Comparison of ENCODE assay signal across 12 cellular contexts in the genomic region with DNA sequence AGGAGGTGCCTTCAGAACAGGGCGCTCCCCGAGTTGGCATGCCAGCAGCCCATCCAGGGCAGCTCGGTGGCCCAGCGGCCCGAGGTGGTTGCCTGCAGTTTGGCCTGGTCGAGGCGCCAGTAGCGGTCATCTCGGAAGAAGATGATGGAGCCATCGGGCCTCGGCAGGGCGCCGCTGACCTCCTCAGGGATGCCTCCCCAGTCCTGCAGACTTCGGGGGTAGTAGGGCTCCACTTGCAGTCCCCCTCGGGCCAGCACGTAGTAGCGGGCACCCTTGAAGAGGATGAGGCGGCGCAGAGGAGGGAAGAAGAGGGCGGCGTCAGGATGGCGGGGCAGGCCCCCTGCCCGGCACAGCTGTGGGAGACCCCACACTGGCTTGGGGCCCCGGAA. TPM values are rescaled to one million over a fixed set of nuclear protein-coding genes. Genes with fewer than 3 reads are reported as not detected.
DNase-seq lines count a peak whose midpoint lies in the region; TF ChIP-seq lines count a peak whose summit lies in the region.
"Had no signal": no experiment of that assay in that cellular context is flagged by ENCODE, and none has a peak within 500 bp of the region (broad histone marks: within the 10 kb centered on the region; RNA-seq: fewer than 3 reads in every experiment).

No MANE protein-coding gene starts in this region.

- H4K91ac ChIP-seq in trophoblast cell (ENCODE audit: low read depth, low read length) = peak overlapping the region; percentile 4

- no peak overlapping the region for H3K9ac ChIP-seq in trophoblast cell (ENCODE audit: low read length)

- H3K4me3 ChIP-seq in trophoblast cell (ENCODE audit: low read depth, low read length) = no peak overlapping the region

- H2AFZ ChIP-seq in trophoblast cell (ENCODE audit: insufficient read depth, low read length, poor library complexity) = no peak overlapping the region

- H2BK120ac ChIP-seq in trophoblast cell (ENCODE audit: insufficient read depth, low read length, poor library complexity) = no peak overlapping the region

- no peak overlapping the region for H3K14ac ChIP-seq in trophoblast cell (ENCODE audit: low read length)

- H3K4ac ChIP-seq in trophoblast cell (ENCODE audit: low read depth, low read length) = no peak overlapping the region

- peaks cover 15 to 24% of the 10 kb centered on the region in 2 experiments for H3K4me1 ChIP-seq in trophoblast cell (ENCODE audit: control insufficient read depth in 1 of 2, insufficient read depth in 2 of 2, low read length in 2 of 2)

- no peaks in the 10 kb centered on the region for H3K36me3 ChIP-seq in trophoblast cell (ENCODE audit: control insufficient read depth in 1 of 2, insufficient read depth in 2 of 2, low read length in 2 of 2)

- H3K4me2 ChIP-seq in trophoblast cell (ENCODE audit: low read length) = no peak overlapping the region

- no peak overlapping the region for H3K23ac ChIP-seq in trophoblast cell (ENCODE audit: low read length)

- no peak overlapping the region for H4K8ac ChIP-seq in trophoblast cell (ENCODE audit: low read depth, low read length)

- peaks cover 2% of the 10 kb centered on the region for H3K79me1 ChIP-seq in trophoblast cell (ENCODE audit: low read length)

- no peak overlapping the region for H2AK5ac ChIP-seq in trophoblast cell (ENCODE audit: low read length)

- H4K12ac ChIP-seq in trophoblast cell (ENCODE audit: low read depth, low read length) = no peak overlapping the region

- no peaks in the 10 kb centered on the region for H3K9me3 ChIP-seq in trophoblast cell (ENCODE audit: insufficient read depth, low read depth, low read length)
- H3K9me3 ChIP-seq: Caco-2 had no signal

- TF ChIP-seq CTCF in GM10266 (IDR thresholded peaks at IDR 0.05; ENCODE audit: control insufficient read depth, insufficient read depth, low read depth, missing control alignments) = no peak

- no peaks in the 10 kb centered on the region for H3K27me3 ChIP-seq in trophoblast cell (ENCODE audit: insufficient read depth, low read length)

- H2BK5ac ChIP-seq in trophoblast cell (ENCODE audit: low read depth, low read length, poor library complexity) = no peak overlapping the region

- WGBS in trophoblast cell (ENCODE audit: extremely low coverage, insufficient coverage, insufficient read length) = no CpG with 5 or more reads among the region's 24 CpGs

- H3K18ac ChIP-seq in trophoblast cell (ENCODE audit: low read length) = no peak overlapping the region

- H3K79me2 ChIP-seq in trophoblast cell (ENCODE audit: control insufficient read depth, insufficient read depth, low read length, poor library complexity) = no peaks in the 10 kb centered on the region

- H3K27ac ChIP-seq in trophoblast cell (ENCODE audit: low read depth, low read length) = no peak overlapping the region

- H2BK12ac ChIP-seq in trophoblast cell (ENCODE audit: low read length) = no peak overlapping the region

- peak; percentile 55 for DNase-seq in islet precursor cell
- no peak for DNase-seq in trophoblast cell
- no peak for DNase-seq in NCI-H69 (lab: John Stamatoyannopoulos, UW)
- DNase-seq in GM10266 (ENCODE audit: extremely low spot score) = no peak
- DNase-seq: DMS153, KG1, NCI-H1436 treated with DMSO at 0.1 percent for 48 hours, NCI-H2081, NCI-H774, SIG-M5 had no signal

RNA-seq across cellular contexts. Expression of a gene that starts 5.8 kb away (rescaled TPM):
- 0.05 TPM in 1 of 2 replicates, not detected in the other for polyA plus RNA-seq in trophoblast cell (2013)
- polyA plus RNA-seq: CD4-positive, CD25-positive, alpha-beta regulatory T cell had no signal

RNA-seq across cellular contexts. Expression of a gene that starts 13.4 kb away (rescaled TPM):
- polyA plus RNA-seq in trophoblast cell (2013) = 0.01 TPM in 1 of 2 replicates, not detected in the other
- polyA plus RNA-seq: CD4-positive, CD25-positive, alpha-beta regulatory T cell had no signal

RNA-seq across cellular contexts. Expression of a gene that starts 29.0 kb away (rescaled TPM):
- 10.9 and 11.5 TPM in 2 replicates for polyA plus RNA-seq in trophoblast cell (2013)

RNA-seq across cellular contexts. Expression of a gene that starts 35.0 kb away (rescaled TPM):
- 5.6 and 5.9 TPM in 2 replicates for polyA plus RNA-seq in trophoblast cell (2013)

RNA-seq across cellular contexts. Expression of a gene that starts 42.8 kb away (rescaled TPM):
- polyA plus RNA-seq in trophoblast cell (2013) = 113 and 125 TPM in 2 replicates
